Comparison of ENCODE assay signal across 19 cellular contexts in genomic region chr1:86447198-86447790, GRCh38. TPM values are rescaled to one million over a fixed set of nuclear protein-coding genes. Genes with fewer than 3 reads are reported as not detected.
A peak's percentile ranks its signal among the peaks of the same experiment; 100 is the strongest.
DNase-seq lines count a peak whose midpoint lies in the region; ATAC-seq, FAIRE-seq and TF ChIP-seq lines count a peak whose summit lies in the region.
"Had no signal": no experiment of that assay in that cellular context is flagged by ENCODE, and none has a peak within 500 bp of the region (broad histone marks: within the 10 kb centered on the region; RNA-seq: fewer than 3 reads in every experiment).

No MANE protein-coding gene starts in this region.

- TF ChIP-seq EP300 in HepG2 (IDR thresholded peaks at IDR 0.05; ENCODE audit: low read depth in 2 of 2, low read length in 2 of 2) (no peak), HepG2 (CRISPR knock-in tag; IDR thresholded peaks at IDR 0.05; ENCODE audit: borderline replicate concordance) (no peak)

- BruUV-seq in HepG2 (replicated peaks; lab: Mats Ljungman, UMichigan): no TSS peak

- no peaks in the 10 kb centered on the region for H3K79me2 ChIP-seq in HepG2 (ENCODE audit: insufficient read depth, low read length)
- no peaks in the 10 kb centered on the region for H3K79me2 ChIP-seq in trophoblast cell (ENCODE audit: control insufficient read depth, insufficient read depth, low read length, poor library complexity)
- no peaks in the 10 kb centered on the region for H3K79me2 ChIP-seq in GM23338 (replicated peaks; ENCODE audit: insufficient read depth)

- no peak overlapping the region for H4K91ac ChIP-seq in trophoblast cell (ENCODE audit: low read depth, low read length)

- H3K36me3 Mint-ChIP-seq in activated CD8-positive, alpha-beta memory T cell treated with anti-CD3 and anti-CD28 coated beads, Interleukin-2, amount 10 ng/mL, durations not matched to agents 7 days and 5 days: no peaks in the 10 kb centered on the region
- no peaks in the 10 kb centered on the region for H3K36me3 Mint-ChIP-seq in GM23338 (ENCODE audit: low read depth)
- no peaks in the 10 kb centered on the region for H3K36me3 Mint-ChIP-seq in chondrocyte (ENCODE audit: low read depth)
- H3K36me3 Mint-ChIP-seq: CD4-positive, alpha-beta memory T cell had no signal

- no peaks in the 10 kb centered on the region for H3K36me3 ChIP-seq in HepG2 (replicated peaks in 1 of 2; ENCODE audit: control insufficient read depth in 1 of 2, insufficient read depth in 2 of 2, low read length in 2 of 2)
- H3K36me3 ChIP-seq in right lobe of liver: no peaks in the 10 kb centered on the region
- no peaks in the 10 kb centered on the region for H3K36me3 ChIP-seq in trophoblast cell (ENCODE audit: control insufficient read depth in 1 of 2, insufficient read depth in 2 of 2, low read length in 2 of 2)
- H3K36me3 ChIP-seq in GM23338 (ENCODE audit: insufficient read depth): no peaks in the 10 kb centered on the region
- H3K36me3 ChIP-seq: BE2C had no signal

- H3K27ac ChIP-seq in HepG2 (ENCODE audit: extremely low read length, insufficient read depth, low read length) (no peak overlapping the region), right lobe of liver (no peak overlapping the region), trophoblast cell (ENCODE audit: low read depth, low read length) (no peak overlapping the region), GM23338 (ENCODE audit: low read depth) (no peak overlapping the region)
- H3K27ac ChIP-seq: 22Rv1 had no signal

- no peaks in the 10 kb centered on the region for H3F3A ChIP-seq in GM23338 (replicated peaks; ENCODE audit: low read depth)

- no peaks in the 10 kb centered on the region for H3K9me2 ChIP-seq in GM23338 (ENCODE audit: insufficient read depth)

- no peak for FAIRE-seq in HepG2 (lab: Jason Lieb, UNC)

- no peak overlapping the region for H3K14ac ChIP-seq in trophoblast cell (ENCODE audit: low read length)

- no peak overlapping the region for H2AK5ac ChIP-seq in trophoblast cell (ENCODE audit: low read length)

- DNase-seq in HepG2 (ENCODE audit: low spot score) (no peak), right lobe of liver (no peak), hypothalamus (lab: John Stamatoyannopoulos, UW) (peak in 31 of 51 donors; percentile 1 to 82 (median 28)), trophoblast cell (no peak), GM23338 (ENCODE audit: low spot score) (no peak), chondrocyte (ENCODE audit: low spot score) (no peak)
- no peak for DNase-seq in stimulated activated CD4-positive, alpha-beta T cell treated with anti-CD3 and anti-CD28 coated beads, Interleukin-15, amount 100 ng/mL, for 24 hours
- no peak for DNase-seq in activated CD8-positive, alpha-beta memory T cell treated with anti-CD3 and anti-CD28 coated beads, Interleukin-2, amount 10 ng/mL, durations not matched to agents 7 days and 5 days
- DNase-seq: BE2C; CD4-positive, alpha-beta memory T cell; DMS153; GDM1; KBM-7; NCI-H1694 treated with DMSO at 0.1 percent for 48 hours had no signal

- H3K4me3 ChIP-seq in HepG2 (replicated peaks in 1 of 3; ENCODE audit: insufficient read depth in 1 of 3, low read depth in 2 of 3, low read length in 3 of 3): no peak overlapping the region
- no peak overlapping the region for H3K4me3 ChIP-seq in right lobe of liver
- peak overlapping the region; percentile 2 for H3K4me3 ChIP-seq in trophoblast cell (ENCODE audit: low read depth, low read length)
- no peak overlapping the region for H3K4me3 ChIP-seq in GM23338

- H4K20me1 ChIP-seq in HepG2 (ENCODE audit: insufficient read depth, low read length) (no peaks in the 10 kb centered on the region), GM23338 (replicated peaks; ENCODE audit: insufficient read depth) (no peaks in the 10 kb centered on the region)

- H3K4me1 Mint-ChIP-seq in activated CD8-positive, alpha-beta memory T cell treated with anti-CD3 and anti-CD28 coated beads, Interleukin-2, amount 10 ng/mL, durations not matched to agents 7 days and 5 days: no peaks in the 10 kb centered on the region
- H3K4me1 Mint-ChIP-seq in GM23338: peaks cover 6% of the 10 kb centered on the region; the same call in 2 of the 3 replicates
- H3K4me1 Mint-ChIP-seq in chondrocyte (ENCODE audit: low read depth): peaks cover 5% of the 10 kb centered on the region

- no peak overlapping the region for H3K4me3 Mint-ChIP-seq in activated CD8-positive, alpha-beta memory T cell treated with anti-CD3 and anti-CD28 coated beads, Interleukin-2, amount 10 ng/mL, durations not matched to agents 7 days and 5 days
- H3K4me3 Mint-ChIP-seq in GM23338: no peak overlapping the region
- no peak overlapping the region for H3K4me3 Mint-ChIP-seq in chondrocyte (ENCODE audit: unreplicated experiment)
- H3K4me3 Mint-ChIP-seq: CD4-positive, alpha-beta memory T cell had no signal

- peaks cover 5% of the 10 kb centered on the region for H3K27me3 Mint-ChIP-seq in activated CD8-positive, alpha-beta memory T cell treated with anti-CD3 and anti-CD28 coated beads, Interleukin-2, amount 10 ng/mL, durations not matched to agents 7 days and 5 days
- H3K27me3 Mint-ChIP-seq in GM23338 (ENCODE audit: insufficient read depth, low read depth, poor library complexity) (peaks cover 2% of the 10 kb centered on the region), chondrocyte (ENCODE audit: low read depth) (no peaks in the 10 kb centered on the region)
- H3K27me3 Mint-ChIP-seq: CD4-positive, alpha-beta memory T cell had no signal

- H4K12ac ChIP-seq in trophoblast cell (ENCODE audit: low read depth, low read length): no peak overlapping the region

- CTCF ChIA-PET in HepG2 (lab: Yijun Ruan, JAX; ENCODE audit: low intra/inter-chr PET ratio, low total read pairs): no interaction called here
- CTCF ChIA-PET in activated CD8-positive, alpha-beta memory T cell treated with anti-CD3 and anti-CD28 coated beads, Interleukin-2, amount 10 ng/mL, durations not matched to agents 7 days and 5 days (lab: Charles Lee): interaction anchor here (0.9 kb wide), 1 partner anchor 53 kb away, joined by 3 read pairs; no protein-coding TSS in a partner anchor

- no peak overlapping the region for H4K8ac ChIP-seq in trophoblast cell (ENCODE audit: low read depth, low read length)

- H3K4me2 ChIP-seq in HepG2 (ENCODE audit: low read depth, low read length) (no peak overlapping the region), trophoblast cell (ENCODE audit: low read length) (no peak overlapping the region), GM23338 (no peak overlapping the region)

- no peak overlapping the region for H2BK5ac ChIP-seq in trophoblast cell (ENCODE audit: low read depth, low read length, poor library complexity)

- WGBS in HepG2 (ENCODE audit: low lambda C conversion rate): 22% methylated on average over 4 of the region's 4 CpGs
- WGBS in right lobe of liver (ENCODE audit: insufficient coverage, low coverage, low lambda C conversion rate, missing lambda C conversion rate): 51% methylated on average over 4 of the region's 4 CpGs
- WGBS in trophoblast cell (ENCODE audit: extremely low coverage, insufficient coverage, insufficient read length): no CpG with 5 or more reads among the region's 4 CpGs

- H3K9ac ChIP-seq in HepG2 (ENCODE audit: insufficient read depth, low read depth, low read length) (no peak overlapping the region), trophoblast cell (ENCODE audit: low read length) (no peak overlapping the region)

- intact Hi-C loops in HepG2 (cut with micrococcal nuclease; ENCODE audit: unreplicated experiment): no loop called here
- intact Hi-C loops in right lobe of liver (cut with DNase I): no loop called here

- H3K9me3 ChIP-seq in HepG2 (ENCODE audit: low read length) (no peaks in the 10 kb centered on the region), right lobe of liver (no peaks in the 10 kb centered on the region), trophoblast cell (ENCODE audit: insufficient read depth, low read depth, low read length) (no peaks in the 10 kb centered on the region)
- H3K9me3 ChIP-seq: BE2C had no signal

- in situ Hi-C loops in HepG2 (cut with HindIII; ENCODE audit: extremely low pct_ligation_motif_present, low pct_unique_long_range_greater_than_20kb): no loop called here

- no peak for TF ChIP-seq POLR2A in HepG2 (IDR thresholded peaks at IDR 0.05; ENCODE audit: insufficient read depth in 1 of 2, low read depth in 2 of 2, low read length in 2 of 2)
- no peak for TF ChIP-seq POLR2A in right lobe of liver (IDR thresholded peaks at IDR 0.05)

- H2AFZ ChIP-seq in HepG2 (ENCODE audit: low read length) (no peak overlapping the region), trophoblast cell (ENCODE audit: insufficient read depth, low read length, poor library complexity) (no peak overlapping the region), GM23338 (no peak overlapping the region)

- no peak overlapping the region for H3K4ac ChIP-seq in trophoblast cell (ENCODE audit: low read depth, low read length)

- H3K9me3 Mint-ChIP-seq in activated CD8-positive, alpha-beta memory T cell treated with anti-CD3 and anti-CD28 coated beads, Interleukin-2, amount 10 ng/mL, durations not matched to agents 7 days and 5 days (ENCODE audit: low read depth): no peaks in the 10 kb centered on the region
- H3K9me3 Mint-ChIP-seq in GM23338 (no peaks in the 10 kb centered on the region), chondrocyte (ENCODE audit: low read depth) (no peaks in the 10 kb centered on the region)
- H3K9me3 Mint-ChIP-seq: CD4-positive, alpha-beta memory T cell had no signal

- H3K27me3 ChIP-seq in HepG2 (ENCODE audit: control insufficient read depth in 1 of 2, insufficient read depth in 2 of 2, low read length in 2 of 2) (no peaks in the 10 kb centered on the region), right lobe of liver (no peaks in the 10 kb centered on the region), trophoblast cell (ENCODE audit: insufficient read depth, low read length) (no peaks in the 10 kb centered on the region), GM23338 (ENCODE audit: insufficient read depth) (no peaks in the 10 kb centered on the region)
- H3K27me3 ChIP-seq: BE2C had no signal

- H2BK12ac ChIP-seq in trophoblast cell (ENCODE audit: low read length): no peak overlapping the region

- no peak overlapping the region for H3K27ac Mint-ChIP-seq in activated CD8-positive, alpha-beta memory T cell treated with anti-CD3 and anti-CD28 coated beads, Interleukin-2, amount 10 ng/mL, durations not matched to agents 7 days and 5 days
- H3K27ac Mint-ChIP-seq in GM23338 (no peak overlapping the region), chondrocyte (ENCODE audit: unreplicated experiment) (no peak overlapping the region)
- H3K27ac Mint-ChIP-seq: CD4-positive, alpha-beta memory T cell had no signal

- TF ChIP-seq RAD21 in HepG2 (CRISPR knock-in tag; IDR thresholded peaks at IDR 0.05): no peak

- ATAC-seq in HepG2 (no peak), right lobe of liver (no peak), GM23338 (no peak)
- no peak for ATAC-seq in activated CD8-positive, alpha-beta memory T cell treated with anti-CD3 and anti-CD28 coated beads, Interleukin-2, amount 10 ng/mL, durations not matched to agents 7 days and 5 days
- ATAC-seq: HCT116, Panc1 had no signal

- H2BK120ac ChIP-seq in trophoblast cell (ENCODE audit: insufficient read depth, low read length, poor library complexity): no peak overlapping the region

- POLR2A ChIA-PET in HepG2 (lab: Yijun Ruan, JAX): no interaction called here

- no peak overlapping the region for H3K23ac ChIP-seq in trophoblast cell (ENCODE audit: low read length)

- H3K18ac ChIP-seq in trophoblast cell (ENCODE audit: low read length): no peak overlapping the region

- H3K4me1 ChIP-seq in HepG2 (ENCODE audit: insufficient read depth, low read length) (no peaks in the 10 kb centered on the region), right lobe of liver (no peaks in the 10 kb centered on the region), trophoblast cell (ENCODE audit: control insufficient read depth in 1 of 2, insufficient read depth in 2 of 2, low read length in 2 of 2) (no peaks in the 10 kb centered on the region), GM23338 (ENCODE audit: insufficient read depth) (peaks cover 5% of the 10 kb centered on the region; the same call in 1 of the 2 replicates)
- H3K4me1 ChIP-seq: BE2C had no signal

- no peak for TF ChIP-seq CTCF in HepG2 (CRISPR knock-in tag; IDR thresholded peaks at IDR 0.05)
- no peak for TF ChIP-seq CTCF in right lobe of liver (IDR thresholded peaks at IDR 0.05)
- TF ChIP-seq CTCF in GM23338 (conservative IDR thresholded peaks at IDR 0.05; ENCODE audit: low read depth in 2 of 2): no peak
- TF ChIP-seq CTCF in chondrocyte (IDR thresholded peaks at IDR 0.05): no peak

- H3K79me1 ChIP-seq in trophoblast cell (ENCODE audit: low read length): no peaks in the 10 kb centered on the region

RNA-seq across cellular contexts. Expression of gene CLCA1, which starts 21.4 kb away (rescaled TPM):
- total RNA-seq in HepG2 (2016; rRNA removed; fragmentation: Illumina TruSeq; extraction: Trizol): not detected in 2 replicates
- total RNA-seq in HepG2 (2016; cell fraction: cytosol; rRNA removed; fragmentation: Illumina TruSeq; extraction: Trizol; ENCODE audit: low read depth): not detected in 2 replicates
- total RNA-seq in HepG2 (2016; cell fraction: insoluble cytoplasmic fraction; rRNA removed; fragmentation: Illumina TruSeq; extraction: Trizol): not detected in 2 replicates
- total RNA-seq in HepG2 (2016; cell fraction: membrane; rRNA removed; fragmentation: Illumina TruSeq; extraction: Trizol): not detected in 2 replicates
- not detected in 2 replicates for total RNA-seq in HepG2 (2016; cell fraction: nucleus; rRNA removed; fragmentation: Illumina TruSeq; extraction: Trizol)
- not detected in 2 replicates for polyA plus RNA-seq in HepG2 (2011; rRNA removed)
- not detected in 2 replicates for polyA plus RNA-seq in HepG2 (2011; cell fraction: cytosol; rRNA removed)
- not detected in 2 replicates for polyA plus RNA-seq in HepG2 (2011; cell fraction: nucleus; rRNA removed)
- not detected in 2 replicates for polyA plus RNA-seq in HepG2 (2012)
- not detected in 2 replicates for polyA plus RNA-seq in HepG2 (2016; cell fraction: cytosol; fragmentation: Illumina TruSeq; extraction: Trizol; ENCODE audit: low read depth)
- not detected in 2 replicates for polyA plus RNA-seq in HepG2 (2016; cell fraction: insoluble cytoplasmic fraction; fragmentation: Illumina TruSeq; extraction: Trizol; ENCODE audit: low read depth)
- not detected in 2 replicates for polyA plus RNA-seq in HepG2 (2016; cell fraction: membrane; fragmentation: Illumina TruSeq; extraction: Trizol; ENCODE audit: low read depth)
- polyA plus RNA-seq in HepG2 (2016; cell fraction: nucleus; fragmentation: Illumina TruSeq; extraction: Trizol; ENCODE audit: insufficient read depth, low read depth): not detected in 2 replicates
- polyA minus RNA-seq in HepG2 (2011; rRNA and poly(A)+ RNA removed; ENCODE audit: low replicate concordance): not detected in 2 replicates
- polyA minus RNA-seq in HepG2 (2011; cell fraction: cytosol; rRNA and poly(A)+ RNA removed): not detected in 2 replicates
- polyA minus RNA-seq in HepG2 (2011; cell fraction: nucleus; rRNA and poly(A)+ RNA removed): not detected in 2 replicates
- not detected for total RNA-seq in right lobe of liver
- polyA plus RNA-seq in trophoblast cell (2013): not detected in 2 replicates
- total RNA-seq in activated CD8-positive, alpha-beta memory T cell treated with anti-CD3 and anti-CD28 coated beads, Interleukin-2, amount 10 ng/mL, durations not matched to agents 7 days and 5 days: not detected
- not detected in 2 replicates for total RNA-seq in GM23338 (2014; rRNA removed; shearing (Covaris generic))
- not detected in 2 replicates for polyA plus RNA-seq in GM23338 (2016; fragmentation: Nextera tagmentation; extraction: Ambion mirVana)
- not detected in 3 replicates for total RNA-seq in chondrocyte
- total RNA-seq: CD4-positive, alpha-beta memory T cell; Daoy; NCI-H460 had no signal
- polyA plus RNA-seq: CD4-positive, alpha-beta memory T cell had no signal

RNA-seq across cellular contexts. Expression of gene CLCA2, which starts 23.3 kb away (rescaled TPM):
- total RNA-seq in HepG2 (2016; rRNA removed; fragmentation: Illumina TruSeq; extraction: Trizol) (not detected in 2 replicates), right lobe of liver (not detected), chondrocyte (0.31 TPM in 1 of 3 replicates, not detected in the others)
- not detected in 2 replicates for total RNA-seq in HepG2 (2016; cell fraction: cytosol; rRNA removed; fragmentation: Illumina TruSeq; extraction: Trizol; ENCODE audit: low read depth)
- total RNA-seq in HepG2 (2016; cell fraction: insoluble cytoplasmic fraction; rRNA removed; fragmentation: Illumina TruSeq; extraction: Trizol): not detected in 2 replicates
- total RNA-seq in HepG2 (2016; cell fraction: membrane; rRNA removed; fragmentation: Illumina TruSeq; extraction: Trizol): not detected in 2 replicates
- total RNA-seq in HepG2 (2016; cell fraction: nucleus; rRNA removed; fragmentation: Illumina TruSeq; extraction: Trizol): not detected in 2 replicates
- polyA plus RNA-seq in HepG2 (2011; rRNA removed) (not detected in 2 replicates), GM23338 (2016; fragmentation: Nextera tagmentation; extraction: Ambion mirVana) (not detected in 2 replicates)
- not detected in 2 replicates for polyA plus RNA-seq in HepG2 (2011; cell fraction: cytosol; rRNA removed)
- not detected in 2 replicates for polyA plus RNA-seq in HepG2 (2011; cell fraction: nucleus; rRNA removed)
- polyA plus RNA-seq in HepG2 (2012): not detected in 2 replicates
- polyA plus RNA-seq in HepG2 (2016; cell fraction: cytosol; fragmentation: Illumina TruSeq; extraction: Trizol; ENCODE audit: low read depth): not detected in 2 replicates
- polyA plus RNA-seq in HepG2 (2016; cell fraction: insoluble cytoplasmic fraction; fragmentation: Illumina TruSeq; extraction: Trizol; ENCODE audit: low read depth): not detected in 2 replicates
- not detected in 2 replicates for polyA plus RNA-seq in HepG2 (2016; cell fraction: membrane; fragmentation: Illumina TruSeq; extraction: Trizol; ENCODE audit: low read depth)
- polyA plus RNA-seq in HepG2 (2016; cell fraction: nucleus; fragmentation: Illumina TruSeq; extraction: Trizol; ENCODE audit: insufficient read depth, low read depth): not detected in 2 replicates
- polyA minus RNA-seq in HepG2 (2011; rRNA and poly(A)+ RNA removed; ENCODE audit: low replicate concordance): 1.1 TPM in 1 of 2 replicates, not detected in the other
- polyA minus RNA-seq in HepG2 (2011; cell fraction: cytosol; rRNA and poly(A)+ RNA removed): not detected in 2 replicates
- not detected in 2 replicates for polyA minus RNA-seq in HepG2 (2011; cell fraction: nucleus; rRNA and poly(A)+ RNA removed)
- polyA plus RNA-seq in trophoblast cell (2013): 2.6 and 3.6 TPM in 2 replicates
- not detected for total RNA-seq in activated CD8-positive, alpha-beta memory T cell treated with anti-CD3 and anti-CD28 coated beads, Interleukin-2, amount 10 ng/mL, durations not matched to agents 7 days and 5 days
- not detected in 2 replicates for total RNA-seq in GM23338 (2014; rRNA removed; shearing (Covaris generic))
- total RNA-seq: CD4-positive, alpha-beta memory T cell; Daoy; NCI-H460 had no signal
- polyA plus RNA-seq: CD4-positive, alpha-beta memory T cell had no signal

RNA-seq across cellular contexts. Expression of gene ODF2L, which starts 51.2 kb away (rescaled TPM):
- total RNA-seq in HepG2 (2016; rRNA removed; fragmentation: Illumina TruSeq; extraction: Trizol) (0.07 and 0.27 TPM in 2 replicates), right lobe of liver (1 to 10 TPM; 3.9 to 8.6 (median 5.7) TPM), chondrocyte (26.7 to 34.4 TPM (median 28.2 TPM) in 3 replicates)
- total RNA-seq in HepG2 (2016; cell fraction: cytosol; rRNA removed; fragmentation: Illumina TruSeq; extraction: Trizol; ENCODE audit: low read depth): not detected in 2 replicates
- total RNA-seq in HepG2 (2016; cell fraction: insoluble cytoplasmic fraction; rRNA removed; fragmentation: Illumina TruSeq; extraction: Trizol): 0.15 and 0.22 TPM in 2 replicates
- not detected in 2 replicates for total RNA-seq in HepG2 (2016; cell fraction: membrane; rRNA removed; fragmentation: Illumina TruSeq; extraction: Trizol)
- total RNA-seq in HepG2 (2016; cell fraction: nucleus; rRNA removed; fragmentation: Illumina TruSeq; extraction: Trizol): 0.97 and 1.2 TPM in 2 replicates
- polyA plus RNA-seq in HepG2 (2011; rRNA removed) (not detected in 2 replicates), GM23338 (2016; fragmentation: Nextera tagmentation; extraction: Ambion mirVana) (48.1 and 51.5 TPM in 2 replicates)
- polyA plus RNA-seq in HepG2 (2011; cell fraction: cytosol; rRNA removed): not detected in 2 replicates
- polyA plus RNA-seq in HepG2 (2011; cell fraction: nucleus; rRNA removed): not detected in 2 replicates
- not detected in 2 replicates for polyA plus RNA-seq in HepG2 (2012)
- polyA plus RNA-seq in HepG2 (2016; cell fraction: cytosol; fragmentation: Illumina TruSeq; extraction: Trizol; ENCODE audit: low read depth): not detected in 2 replicates
- 0.71 TPM in 1 of 2 replicates, not detected in the other for polyA plus RNA-seq in HepG2 (2016; cell fraction: insoluble cytoplasmic fraction; fragmentation: Illumina TruSeq; extraction: Trizol; ENCODE audit: low read depth)
- not detected in 2 replicates for polyA plus RNA-seq in HepG2 (2016; cell fraction: membrane; fragmentation: Illumina TruSeq; extraction: Trizol; ENCODE audit: low read depth)
- 1.1 TPM in 1 of 2 replicates, not detected in the other for polyA plus RNA-seq in HepG2 (2016; cell fraction: nucleus; fragmentation: Illumina TruSeq; extraction: Trizol; ENCODE audit: insufficient read depth, low read depth)
- 0.02 and 5.6 TPM in 2 replicates for polyA minus RNA-seq in HepG2 (2011; rRNA and poly(A)+ RNA removed; ENCODE audit: low replicate concordance)
- not detected in 2 replicates for polyA minus RNA-seq in HepG2 (2011; cell fraction: cytosol; rRNA and poly(A)+ RNA removed)
- polyA minus RNA-seq in HepG2 (2011; cell fraction: nucleus; rRNA and poly(A)+ RNA removed): not detected in 2 replicates
- polyA plus RNA-seq in trophoblast cell (2013): 40.4 and 42.5 TPM in 2 replicates
- total RNA-seq in activated CD8-positive, alpha-beta memory T cell treated with anti-CD3 and anti-CD28 coated beads, Interleukin-2, amount 10 ng/mL, durations not matched to agents 7 days and 5 days: 10 to 100 TPM; 45.6 to 69.2 TPM
- total RNA-seq in GM23338 (2014; rRNA removed; shearing (Covaris generic)): 29.8 and 46.0 TPM in 2 replicates

Comparison
In these comparisons a context has a peak if more than half of its experiments do, and no peak if none do; other contexts are left out.
1. DNase-seq: peak in hypothalamus (31 of 51); none in HepG2 (single experiment), right lobe of liver (0 of 3), trophoblast cell (0 of 2), stimulated activated CD4-positive, alpha-beta T cell treated with anti-CD3 and anti-CD28 coated beads, Interleukin-15, amount 100 ng/mL, for 24 hours (single experiment), activated CD8-positive, alpha-beta memory T cell treated with anti-CD3 and anti-CD28 coated beads, Interleukin-2, amount 10 ng/mL, durations not matched to agents 7 days and 5 days (single experiment), GM23338 (single experiment) and chondrocyte (single experiment).